In genomic region chr20:60804918-60805631, GRCh38 we compare ENCODE assay signal across 19 cellular contexts.
DNase-seq lines count a peak whose midpoint lies in the region; TF ChIP-seq lines count a peak whose summit lies in the region.
"Had no signal": no experiment of that assay in that cellular context is flagged by ENCODE, and none has a peak within 500 bp of the region (broad histone marks: within the 10 kb centered on the region; RNA-seq: fewer than 3 reads in every experiment).

No MANE protein-coding gene starts in this region.

- H3K27me3 ChIP-seq in H7 (ENCODE audit: control insufficient read depth, insufficient read depth, low read length) = no peaks in the 10 kb centered on the region
- H3K27me3 ChIP-seq in tibial nerve = no peaks in the 10 kb centered on the region
- H3K27me3 ChIP-seq: pancreas, Peyer's patch had no signal

- H3K4me3 ChIP-seq in H7 (ENCODE audit: insufficient read depth, low read depth, low read length) = no peak overlapping the region
- H3K4me3 ChIP-seq in tibial nerve = no peak overlapping the region
- H3K4me3 ChIP-seq: HAP-1, pancreas, Peyer's patch had no signal

- in situ Hi-C loops in SK-MEL-5 (cut with HindIII; ENCODE audit: low pct_unique_long_range_greater_than_20kb, low sequenced_read_pairs) = no loop called here

- no peak for TF ChIP-seq POLR2A in tibial nerve (IDR thresholded peaks at IDR 0.05)

- TF ChIP-seq EP300 in tibial nerve (IDR thresholded peaks at IDR 0.05) = no peak

- peak; percentile 55 for DNase-seq in H7
- peak; percentile 5 for DNase-seq in SK-MEL-5 (ENCODE audit: low read depth, low spot score)
- peak; percentile 70 for DNase-seq in islet precursor cell
- DNase-seq in retina = peak; percentile 45
- no peak for DNase-seq in DMS153 treated with DMSO at 0.1 percent for 48 hours (lab: John Stamatoyannopoulos, UW; ENCODE audit: unreplicated experiment)
- DNase-seq in dedifferentiated amniotic fluid mesenchymal stem cell (ENCODE audit: extremely low spot score) = no peak
- no peak for DNase-seq in medulla oblongata (ENCODE audit: extremely low spot score)
- DNase-seq in tibial nerve (ENCODE audit: low spot score in 2 of 2) = no peak
- DNase-seq: AML-193, dermis blood vessel endothelial cell, foreskin fibroblast, hypothalamus, NCI-H1694, NCI-H345, pancreas, Peyer's patch, SK-N-SH, T1000 had no signal

- H3K36me3 ChIP-seq in H7 (replicated peaks; ENCODE audit: control insufficient read depth, insufficient read depth, low read length) (no peaks in the 10 kb centered on the region), tibial nerve (no peaks in the 10 kb centered on the region)
- H3K36me3 ChIP-seq: HAP-1, pancreas, Peyer's patch had no signal

- no peak overlapping the region for H3K27ac ChIP-seq in tibial nerve
- H3K27ac ChIP-seq: pancreas, Peyer's patch had no signal

- WGBS in tibial nerve, 2 donors = 35 to 39% methylated on average over 11 of the region's 11 CpGs

- no peak for TF ChIP-seq CTCF in tibial nerve (IDR thresholded peaks at IDR 0.05)

- H3K9me3 ChIP-seq in tibial nerve = peaks cover 0 to 15% (median 0%) of the 10 kb centered on the region in 4 donors
- H3K9me3 ChIP-seq: HAP-1, pancreas, Peyer's patch had no signal

- no peaks in the 10 kb centered on the region for H3K4me1 ChIP-seq in tibial nerve
- H3K4me1 ChIP-seq: HAP-1, pancreas, Peyer's patch had no signal

Comparison
In these comparisons a context has a peak if more than half of its experiments do, and no peak if none do; other contexts are left out.
1. DNase-seq: peak in H7 (single experiment), SK-MEL-5 (single experiment), islet precursor cell (single experiment) and retina (single experiment); none in DMS153 treated with DMSO at 0.1 percent for 48 hours (single experiment), dedifferentiated amniotic fluid mesenchymal stem cell (single experiment), medulla oblongata (single experiment) and tibial nerve (0 of 2).